ENCODE assay signal across 1 cellular context in the genomic region with DNA sequence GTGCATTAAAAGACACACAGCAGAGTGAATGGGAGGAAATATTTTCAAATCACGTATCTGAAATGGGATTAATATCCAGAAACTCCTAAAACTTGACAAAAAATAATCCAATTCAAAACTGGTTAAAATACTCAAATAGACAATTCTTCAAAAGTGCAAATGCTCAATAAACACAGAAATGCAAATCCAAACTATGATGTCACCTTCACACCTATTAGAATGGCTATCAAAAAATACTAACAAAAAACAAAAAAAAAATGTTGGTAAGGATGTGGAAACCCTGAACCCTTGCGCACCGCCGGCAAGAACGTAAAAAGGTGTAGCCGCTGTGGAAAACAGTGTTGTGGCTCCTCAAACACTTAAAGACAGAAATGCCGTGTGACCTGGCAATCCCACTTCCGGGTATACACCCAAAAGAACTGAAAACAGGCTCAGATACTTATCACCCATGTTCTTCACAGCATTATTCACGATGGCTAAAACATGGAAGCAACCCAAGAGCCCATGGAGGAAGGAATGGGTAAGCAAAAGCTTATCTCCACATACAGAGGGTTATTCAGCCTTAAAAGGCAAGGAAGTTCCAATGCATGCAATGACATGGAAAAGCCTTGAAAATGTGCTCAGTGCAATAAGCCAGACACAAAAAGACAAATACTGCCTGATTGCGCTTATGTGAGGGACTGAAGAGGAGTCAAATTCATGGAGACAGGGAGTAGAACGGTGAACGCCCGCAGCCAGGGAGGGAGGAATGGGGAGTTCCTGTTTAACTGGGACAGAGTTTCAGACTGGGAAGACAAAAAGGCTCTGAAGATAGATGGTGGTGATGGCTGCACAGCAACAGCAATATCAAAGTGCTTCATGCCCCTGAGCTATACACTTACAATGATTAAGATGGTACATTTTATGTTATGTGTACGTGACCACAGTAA.
TF ChIP-seq lines count a peak whose summit lies in the region.

No MANE protein-coding gene starts in this region.

TF ChIP-seq in K562, 482 proteins besides CTCF, POLR2A, EP300 and RAD21 (continued from another document and continues in another):
- TF ChIP-seq, protein P1, sequence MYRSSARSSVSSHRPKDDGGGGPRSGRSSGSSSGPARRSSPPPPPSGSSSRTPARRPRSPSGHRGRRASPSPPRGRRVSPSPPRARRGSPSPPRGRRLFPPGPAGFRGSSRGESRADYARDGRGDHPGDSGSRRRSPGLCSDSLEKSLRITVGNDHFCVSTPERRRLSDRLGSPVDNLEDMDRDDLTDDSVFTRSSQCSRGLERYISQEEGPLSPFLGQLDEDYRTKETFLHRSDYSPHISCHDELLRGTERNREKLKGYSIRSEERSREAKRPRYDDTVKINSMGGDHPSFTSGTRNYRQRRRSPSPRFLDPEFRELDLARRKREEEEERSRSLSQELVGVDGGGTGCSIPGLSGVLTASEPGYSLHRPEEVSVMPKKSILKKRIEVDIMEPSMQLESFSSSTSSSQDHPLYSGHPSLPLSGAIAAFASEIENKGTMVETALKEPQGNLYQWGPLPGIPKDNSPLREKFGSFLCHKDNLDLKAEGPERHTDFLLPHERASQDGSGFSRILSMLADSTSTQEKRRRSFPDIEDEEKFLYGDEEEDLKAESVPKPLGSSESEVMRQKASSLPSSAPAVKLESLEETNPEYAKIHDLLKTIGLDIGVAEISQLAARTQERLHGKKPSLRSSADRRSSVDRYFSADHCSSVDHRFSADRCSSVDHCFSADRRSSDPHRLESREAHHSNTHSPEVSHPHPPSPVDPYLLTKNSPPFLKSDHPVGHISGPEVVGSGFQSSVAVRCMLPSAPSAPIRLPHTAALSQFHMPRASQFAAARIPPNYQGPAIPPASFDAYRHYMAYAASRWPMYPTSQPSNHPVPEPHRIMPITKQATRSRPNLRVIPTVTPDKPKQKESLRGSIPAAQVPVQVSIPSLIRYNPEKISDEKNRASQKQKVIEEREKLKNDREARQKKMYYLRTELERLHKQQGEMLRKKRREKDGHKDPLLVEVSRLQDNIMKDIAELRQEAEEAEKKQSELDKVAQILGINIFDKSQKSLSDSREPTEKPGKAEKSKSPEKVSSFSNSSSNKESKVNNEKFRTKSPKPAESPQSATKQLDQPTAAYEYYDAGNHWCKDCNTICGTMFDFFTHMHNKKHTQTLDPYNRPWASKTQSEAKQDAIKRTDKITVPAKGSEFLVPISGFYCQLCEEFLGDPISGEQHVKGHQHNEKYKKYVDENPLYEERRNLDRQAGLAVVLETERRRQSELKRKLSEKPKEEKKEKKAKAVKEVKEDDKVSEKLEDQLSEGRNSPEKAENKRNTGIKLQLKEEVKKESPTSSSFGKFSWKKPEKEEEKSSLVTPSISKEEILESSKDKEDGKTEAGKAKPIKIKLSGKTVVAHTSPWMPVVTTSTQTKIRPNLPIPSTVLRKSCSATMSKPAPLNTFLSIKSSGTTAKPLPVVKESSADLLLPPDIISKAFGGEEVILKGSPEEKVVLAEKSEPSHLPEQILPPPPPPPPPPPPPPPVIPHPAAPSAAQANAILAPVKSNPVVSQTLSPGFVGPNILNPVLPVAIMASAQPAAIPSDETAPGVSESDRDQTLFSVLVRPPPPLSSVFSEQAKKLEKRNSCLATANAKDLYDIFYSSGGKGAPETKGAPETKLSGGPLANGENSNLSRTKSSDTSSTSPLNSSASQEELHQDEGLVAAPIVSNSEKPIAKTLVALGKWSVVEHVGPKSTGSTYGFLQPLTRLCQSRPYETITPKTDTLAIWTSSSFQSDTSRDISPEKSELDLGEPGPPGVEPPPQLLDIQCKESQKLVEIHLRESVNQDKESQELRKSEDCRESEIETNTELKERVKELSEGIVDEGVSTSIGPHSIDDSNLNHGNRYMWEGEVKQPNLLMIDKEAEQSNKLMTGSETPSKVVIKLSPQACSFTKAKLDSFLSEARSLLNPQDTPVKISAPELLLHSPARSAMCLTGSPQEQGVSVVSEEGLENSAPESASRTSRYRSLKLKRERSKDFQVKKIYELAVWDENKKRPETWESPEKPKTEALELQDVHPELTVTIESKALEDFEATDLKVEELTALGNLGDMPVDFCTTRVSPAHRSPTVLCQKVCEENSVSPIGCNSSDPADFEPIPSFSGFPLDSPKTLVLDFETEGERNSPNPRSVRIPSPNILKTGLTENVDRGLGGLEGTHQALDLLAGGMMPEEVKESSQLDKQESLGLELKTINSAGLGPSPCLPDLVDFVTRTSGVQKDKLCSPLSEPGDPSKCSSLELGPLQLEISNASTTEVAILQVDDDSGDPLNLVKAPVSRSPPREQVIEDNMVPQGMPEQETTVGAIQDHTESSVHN (IDR thresholded peaks at IDR 0.05; ENCODE audit: borderline replicate concordance in 1 of 2, low read depth in 1 of 2), result no peak
- TF ChIP-seq, protein P2, sequence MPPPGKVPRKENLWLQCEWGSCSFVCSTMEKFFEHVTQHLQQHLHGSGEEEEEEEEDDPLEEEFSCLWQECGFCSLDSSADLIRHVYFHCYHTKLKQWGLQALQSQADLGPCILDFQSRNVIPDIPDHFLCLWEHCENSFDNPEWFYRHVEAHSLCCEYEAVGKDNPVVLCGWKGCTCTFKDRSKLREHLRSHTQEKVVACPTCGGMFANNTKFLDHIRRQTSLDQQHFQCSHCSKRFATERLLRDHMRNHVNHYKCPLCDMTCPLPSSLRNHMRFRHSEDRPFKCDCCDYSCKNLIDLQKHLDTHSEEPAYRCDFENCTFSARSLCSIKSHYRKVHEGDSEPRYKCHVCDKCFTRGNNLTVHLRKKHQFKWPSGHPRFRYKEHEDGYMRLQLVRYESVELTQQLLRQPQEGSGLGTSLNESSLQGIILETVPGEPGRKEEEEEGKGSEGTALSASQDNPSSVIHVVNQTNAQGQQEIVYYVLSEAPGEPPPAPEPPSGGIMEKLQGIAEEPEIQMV (tag; conservative IDR thresholded peaks at IDR 0.05; ENCODE audit: low read depth), result no peak
- TF ChIP-seq ILF3 (IDR thresholded peaks at IDR 0.05; ENCODE audit: borderline replicate concordance) (no peak), ELF1 (tag; IDR thresholded peaks at IDR 0.05) (peak; percentile 95), SRSF3 (IDR thresholded peaks at IDR 0.05; ENCODE audit: insufficient read depth, low read length) (no peak), ZNF408 (CRISPR knock-in tag; IDR thresholded peaks at IDR 0.05; ENCODE audit: low read depth) (no peak), RBM34 (IDR thresholded peaks at IDR 0.05; ENCODE audit: borderline replicate concordance, insufficient read depth, low read length) (no peak), KLF6 (CRISPR knock-in tag; IDR thresholded peaks at IDR 0.05; ENCODE audit: borderline replicate concordance) (0 out of 2 replicates have a peak, but pooled peaks have one; percentile 38), HLTF (IDR thresholded peaks at IDR 0.05) (no peak), TAF15 (IDR thresholded peaks at IDR 0.05; ENCODE audit: low read depth, low read length) (no peak), ZEB2 (IDR thresholded peaks at IDR 0.05) (no peak; the same call in 1 of the 2 replicates), CBX8 (IDR thresholded peaks at IDR 0.05; ENCODE audit: borderline replicate concordance, extremely low read depth, low read depth, low read length, poor library complexity, severe bottlenecking) (no peak), ATF7 (IDR thresholded peaks at IDR 0.05) (peak; percentile 80), RHOXF2B (CRISPR knock-in tag; conservative IDR thresholded peaks at IDR 0.05) (no peak), MAFF (IDR thresholded peaks at IDR 0.05; ENCODE audit: low read length) (peak; percentile 58; the same call in 1 of the 2 replicates), EP400 (IDR thresholded peaks at IDR 0.05) (peak; percentile 82), HDAC2 (IDR thresholded peaks at IDR 0.05) (0 out of 2 replicates have a peak, but pooled peaks have one; percentile 52), TEAD1 (CRISPR knock-in tag; IDR thresholded peaks at IDR 0.05) (peak; percentile 21 to 66; a peak in 1 of 4 replicates), ZNF830 (CRISPR knock-in tag; IDR thresholded peaks at IDR 0.05) (no peak), TFAM (CRISPR knock-in tag; conservative IDR thresholded peaks at IDR 0.05) (no peak), NFIX (CRISPR knock-in tag; IDR thresholded peaks at IDR 0.05; ENCODE audit: low read depth) (no peak), CREB1 (IDR thresholded peaks at IDR 0.05) (no peak), CREB1 (CRISPR knock-in tag; IDR thresholded peaks at IDR 0.05) (peak; percentile 33; the same call in 1 of the 2 replicates), LCOR (CRISPR knock-in tag; IDR thresholded peaks at IDR 0.05) (0 out of 2 replicates have a peak, but pooled peaks have one; percentile 33), U2AF2 (optimal IDR thresholded peaks at IDR 0.05; ENCODE audit: low read depth, low read length) (no peak), ETS2 (tag; IDR thresholded peaks at IDR 0.05; ENCODE audit: borderline replicate concordance, poor library complexity, severe bottlenecking) (no peak)
- TF ChIP-seq, protein P3, sequence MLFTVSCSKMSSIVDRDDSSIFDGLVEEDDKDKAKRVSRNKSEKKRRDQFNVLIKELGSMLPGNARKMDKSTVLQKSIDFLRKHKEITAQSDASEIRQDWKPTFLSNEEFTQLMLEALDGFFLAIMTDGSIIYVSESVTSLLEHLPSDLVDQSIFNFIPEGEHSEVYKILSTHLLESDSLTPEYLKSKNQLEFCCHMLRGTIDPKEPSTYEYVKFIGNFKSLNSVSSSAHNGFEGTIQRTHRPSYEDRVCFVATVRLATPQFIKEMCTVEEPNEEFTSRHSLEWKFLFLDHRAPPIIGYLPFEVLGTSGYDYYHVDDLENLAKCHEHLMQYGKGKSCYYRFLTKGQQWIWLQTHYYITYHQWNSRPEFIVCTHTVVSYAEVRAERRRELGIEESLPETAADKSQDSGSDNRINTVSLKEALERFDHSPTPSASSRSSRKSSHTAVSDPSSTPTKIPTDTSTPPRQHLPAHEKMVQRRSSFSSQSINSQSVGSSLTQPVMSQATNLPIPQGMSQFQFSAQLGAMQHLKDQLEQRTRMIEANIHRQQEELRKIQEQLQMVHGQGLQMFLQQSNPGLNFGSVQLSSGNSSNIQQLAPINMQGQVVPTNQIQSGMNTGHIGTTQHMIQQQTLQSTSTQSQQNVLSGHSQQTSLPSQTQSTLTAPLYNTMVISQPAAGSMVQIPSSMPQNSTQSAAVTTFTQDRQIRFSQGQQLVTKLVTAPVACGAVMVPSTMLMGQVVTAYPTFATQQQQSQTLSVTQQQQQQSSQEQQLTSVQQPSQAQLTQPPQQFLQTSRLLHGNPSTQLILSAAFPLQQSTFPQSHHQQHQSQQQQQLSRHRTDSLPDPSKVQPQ (CRISPR knock-in tag; IDR thresholded peaks at IDR 0.05; ENCODE audit: borderline replicate concordance), result no peak
- TF ChIP-seq, protein P4, sequence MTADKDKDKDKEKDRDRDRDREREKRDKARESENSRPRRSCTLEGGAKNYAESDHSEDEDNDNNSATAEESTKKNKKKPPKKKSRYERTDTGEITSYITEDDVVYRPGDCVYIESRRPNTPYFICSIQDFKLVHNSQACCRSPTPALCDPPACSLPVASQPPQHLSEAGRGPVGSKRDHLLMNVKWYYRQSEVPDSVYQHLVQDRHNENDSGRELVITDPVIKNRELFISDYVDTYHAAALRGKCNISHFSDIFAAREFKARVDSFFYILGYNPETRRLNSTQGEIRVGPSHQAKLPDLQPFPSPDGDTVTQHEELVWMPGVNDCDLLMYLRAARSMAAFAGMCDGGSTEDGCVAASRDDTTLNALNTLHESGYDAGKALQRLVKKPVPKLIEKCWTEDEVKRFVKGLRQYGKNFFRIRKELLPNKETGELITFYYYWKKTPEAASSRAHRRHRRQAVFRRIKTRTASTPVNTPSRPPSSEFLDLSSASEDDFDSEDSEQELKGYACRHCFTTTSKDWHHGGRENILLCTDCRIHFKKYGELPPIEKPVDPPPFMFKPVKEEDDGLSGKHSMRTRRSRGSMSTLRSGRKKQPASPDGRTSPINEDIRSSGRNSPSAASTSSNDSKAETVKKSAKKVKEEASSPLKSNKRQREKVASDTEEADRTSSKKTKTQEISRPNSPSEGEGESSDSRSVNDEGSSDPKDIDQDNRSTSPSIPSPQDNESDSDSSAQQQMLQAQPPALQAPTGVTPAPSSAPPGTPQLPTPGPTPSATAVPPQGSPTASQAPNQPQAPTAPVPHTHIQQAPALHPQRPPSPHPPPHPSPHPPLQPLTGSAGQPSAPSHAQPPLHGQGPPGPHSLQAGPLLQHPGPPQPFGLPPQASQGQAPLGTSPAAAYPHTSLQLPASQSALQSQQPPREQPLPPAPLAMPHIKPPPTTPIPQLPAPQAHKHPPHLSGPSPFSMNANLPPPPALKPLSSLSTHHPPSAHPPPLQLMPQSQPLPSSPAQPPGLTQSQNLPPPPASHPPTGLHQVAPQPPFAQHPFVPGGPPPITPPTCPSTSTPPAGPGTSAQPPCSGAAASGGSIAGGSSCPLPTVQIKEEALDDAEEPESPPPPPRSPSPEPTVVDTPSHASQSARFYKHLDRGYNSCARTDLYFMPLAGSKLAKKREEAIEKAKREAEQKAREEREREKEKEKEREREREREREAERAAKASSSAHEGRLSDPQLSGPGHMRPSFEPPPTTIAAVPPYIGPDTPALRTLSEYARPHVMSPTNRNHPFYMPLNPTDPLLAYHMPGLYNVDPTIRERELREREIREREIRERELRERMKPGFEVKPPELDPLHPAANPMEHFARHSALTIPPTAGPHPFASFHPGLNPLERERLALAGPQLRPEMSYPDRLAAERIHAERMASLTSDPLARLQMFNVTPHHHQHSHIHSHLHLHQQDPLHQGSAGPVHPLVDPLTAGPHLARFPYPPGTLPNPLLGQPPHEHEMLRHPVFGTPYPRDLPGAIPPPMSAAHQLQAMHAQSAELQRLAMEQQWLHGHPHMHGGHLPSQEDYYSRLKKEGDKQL (CRISPR knock-in tag; IDR thresholded peaks at IDR 0.05; ENCODE audit: borderline replicate concordance), result no peak
- TF ChIP-seq, protein P5, sequence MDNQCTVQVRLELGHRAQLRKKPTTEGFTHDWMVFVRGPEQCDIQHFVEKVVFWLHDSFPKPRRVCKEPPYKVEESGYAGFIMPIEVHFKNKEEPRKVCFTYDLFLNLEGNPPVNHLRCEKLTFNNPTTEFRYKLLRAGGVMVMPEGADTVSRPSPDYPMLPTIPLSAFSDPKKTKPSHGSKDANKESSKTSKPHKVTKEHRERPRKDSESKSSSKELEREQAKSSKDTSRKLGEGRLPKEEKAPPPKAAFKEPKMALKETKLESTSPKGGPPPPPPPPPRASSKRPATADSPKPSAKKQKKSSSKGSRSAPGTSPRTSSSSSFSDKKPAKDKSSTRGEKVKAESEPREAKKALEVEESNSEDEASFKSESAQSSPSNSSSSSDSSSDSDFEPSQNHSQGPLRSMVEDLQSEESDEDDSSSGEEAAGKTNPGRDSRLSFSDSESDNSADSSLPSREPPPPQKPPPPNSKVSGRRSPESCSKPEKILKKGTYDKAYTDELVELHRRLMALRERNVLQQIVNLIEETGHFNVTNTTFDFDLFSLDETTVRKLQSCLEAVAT (IDR thresholded peaks at IDR 0.05), result 0 out of 4 replicates have a peak, but pooled peaks of 1 of the 2 experiments have one; percentile 23
- TF ChIP-seq, protein P6, sequence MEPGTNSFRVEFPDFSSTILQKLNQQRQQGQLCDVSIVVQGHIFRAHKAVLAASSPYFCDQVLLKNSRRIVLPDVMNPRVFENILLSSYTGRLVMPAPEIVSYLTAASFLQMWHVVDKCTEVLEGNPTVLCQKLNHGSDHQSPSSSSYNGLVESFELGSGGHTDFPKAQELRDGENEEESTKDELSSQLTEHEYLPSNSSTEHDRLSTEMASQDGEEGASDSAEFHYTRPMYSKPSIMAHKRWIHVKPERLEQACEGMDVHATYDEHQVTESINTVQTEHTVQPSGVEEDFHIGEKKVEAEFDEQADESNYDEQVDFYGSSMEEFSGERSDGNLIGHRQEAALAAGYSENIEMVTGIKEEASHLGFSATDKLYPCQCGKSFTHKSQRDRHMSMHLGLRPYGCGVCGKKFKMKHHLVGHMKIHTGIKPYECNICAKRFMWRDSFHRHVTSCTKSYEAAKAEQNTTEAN (CRISPR knock-in tag; IDR thresholded peaks at IDR 0.05), result no peak
